In the genomic region with DNA sequence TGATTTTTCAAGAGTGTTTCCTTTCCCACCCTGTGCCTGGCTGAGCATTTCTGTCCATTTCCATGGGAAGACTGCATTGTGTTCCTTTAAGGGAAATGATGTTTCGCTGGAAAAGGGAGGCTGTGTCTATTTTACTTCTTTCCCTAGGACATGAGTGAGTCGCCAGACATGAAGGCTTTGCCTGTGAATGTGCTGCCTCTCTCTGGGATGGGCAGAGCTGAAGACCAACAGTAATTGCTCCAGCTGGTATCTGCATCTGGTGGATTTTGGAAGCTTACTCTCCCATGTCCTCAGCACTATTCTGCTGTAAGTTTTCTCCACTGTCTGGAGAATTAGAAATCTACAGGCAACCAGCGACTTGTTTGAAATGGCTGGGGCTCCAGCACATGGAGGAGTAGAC, we compare ENCODE assay signal across 24 cellular contexts.
"Had no signal": no experiment of that assay in that cellular context is flagged by ENCODE, and none has a peak within 500 bp of the region (broad histone marks: within the 10 kb centered on the region; RNA-seq: fewer than 3 reads in every experiment).

No MANE protein-coding gene starts in this region.

- ATAC-seq: activated CD8-positive, alpha-beta T cell treated with anti-CD3 and anti-CD28 coated beads, Interleukin-2, amount 10 ng/mL, durations not matched to agents 7 days and 5 days; left lung; naive thymus-derived CD4-positive, alpha-beta T cell; stimulated activated naive CD8-positive, alpha-beta T cell treated with anti-CD3 and anti-CD28 coated beads, Interleukin-15, amount 100 ng/mL, for 72 hours; upper lobe of right lung had no signal

- H3K4me2 ChIP-seq: hepatocyte had no signal

- H3K27ac Mint-ChIP-seq: activated B cell treated with CpG ODN at 0.5 μM for 24 hours; activated CD4-positive, alpha-beta T cell treated with anti-CD3 and anti-CD28 coated beads, Interleukin-2, amount 10 ng/mL, durations not matched to agents 24 days and 14 days; activated CD8-positive, alpha-beta T cell treated with anti-CD3 and anti-CD28 coated beads, Interleukin-2, amount 10 ng/mL, durations not matched to agents 7 days and 5 days; activated naive CD8-positive, alpha-beta T cell treated with anti-CD3 and anti-CD28 coated beads for 36 hours; brain; naive thymus-derived CD4-positive, alpha-beta T cell; stimulated activated naive CD8-positive, alpha-beta T cell treated with anti-CD3 and anti-CD28 coated beads, Interleukin-15, amount 100 ng/mL, for 72 hours had no signal

- H3K27ac ChIP-seq: hepatocyte, left lung, right atrium auricular region, testis, upper lobe of right lung had no signal

- H3K9me3 Mint-ChIP-seq: activated B cell treated with CpG ODN at 0.5 μM for 24 hours; activated CD4-positive, alpha-beta T cell treated with anti-CD3 and anti-CD28 coated beads, Interleukin-2, amount 10 ng/mL, durations not matched to agents 24 days and 14 days; activated naive CD8-positive, alpha-beta T cell treated with anti-CD3 and anti-CD28 coated beads for 36 hours; brain; central memory CD8-positive, alpha-beta T cell; stimulated activated naive CD8-positive, alpha-beta T cell treated with anti-CD3 and anti-CD28 coated beads, Interleukin-15, amount 100 ng/mL, for 72 hours had no signal

- H2AFZ ChIP-seq: hepatocyte had no signal

- H3K27me3 ChIP-seq: hepatocyte, left lung, right atrium auricular region, testis, upper lobe of right lung had no signal

- H3K36me3 ChIP-seq: left lung, right atrium auricular region, upper lobe of right lung had no signal

- DNase-seq: activated B cell treated with CpG ODN at 0.5 μM for 24 hours; activated CD4-positive, alpha-beta T cell treated with anti-CD3 and anti-CD28 coated beads, Interleukin-2, amount 10 ng/mL, durations not matched to agents 24 days and 14 days; activated CD8-positive, alpha-beta memory T cell treated with anti-CD3 and anti-CD28 coated beads, Interleukin-2, amount 50 U/mL, for 48 hours; activated CD8-positive, alpha-beta T cell treated with anti-CD3 and anti-CD28 coated beads, Interleukin-2, amount 10 ng/mL, durations not matched to agents 7 days and 5 days; activated naive CD8-positive, alpha-beta T cell treated with anti-CD3 and anti-CD28 coated beads for 36 hours; amygdala; cortex of kidney; effector CD4-positive, alpha-beta T cell; left lung; mammary epithelial cell; naive thymus-derived CD4-positive, alpha-beta T cell; small intestine; stimulated activated CD4-positive, alpha-beta T cell treated with anti-CD3 and anti-CD28 coated beads, Interleukin-4, amount 100 ng/mL, for 4 hours; stimulated activated CD8-positive, alpha-beta memory T cell treated with anti-CD3 and anti-CD28 coated beads, Interleukin-4, amount 100 ng/mL, for 48 hours; stimulated activated naive CD8-positive, alpha-beta T cell treated with anti-CD3 and anti-CD28 coated beads, Interleukin-15, amount 100 ng/mL, for 72 hours; SW 1271; testis; upper lobe of right lung had no signal

- H3K9me3 ChIP-seq: left lung, right atrium auricular region, testis, upper lobe of right lung had no signal

- H3K79me2 ChIP-seq: hepatocyte had no signal

- H3K4me3 Mint-ChIP-seq: activated B cell treated with CpG ODN at 0.5 μM for 24 hours; activated CD4-positive, alpha-beta T cell treated with anti-CD3 and anti-CD28 coated beads, Interleukin-2, amount 10 ng/mL, durations not matched to agents 24 days and 14 days; activated CD8-positive, alpha-beta T cell treated with anti-CD3 and anti-CD28 coated beads, Interleukin-2, amount 10 ng/mL, durations not matched to agents 7 days and 5 days; activated naive CD8-positive, alpha-beta T cell treated with anti-CD3 and anti-CD28 coated beads for 36 hours; brain; central memory CD8-positive, alpha-beta T cell; naive thymus-derived CD4-positive, alpha-beta T cell; stimulated activated naive CD8-positive, alpha-beta T cell treated with anti-CD3 and anti-CD28 coated beads, Interleukin-15, amount 100 ng/mL, for 72 hours had no signal

- FAIRE-seq: keratinocyte, small intestine, TTC549 had no signal

- H3K36me3 Mint-ChIP-seq: brain had no signal

- H3K4me1 ChIP-seq: left lung, right atrium auricular region, testis, upper lobe of right lung had no signal

- H3K27me3 Mint-ChIP-seq: activated B cell treated with CpG ODN at 0.5 μM for 24 hours; activated CD4-positive, alpha-beta T cell treated with anti-CD3 and anti-CD28 coated beads, Interleukin-2, amount 10 ng/mL, durations not matched to agents 24 days and 14 days; activated naive CD8-positive, alpha-beta T cell treated with anti-CD3 and anti-CD28 coated beads for 36 hours; brain; central memory CD8-positive, alpha-beta T cell; naive thymus-derived CD4-positive, alpha-beta T cell; stimulated activated naive CD8-positive, alpha-beta T cell treated with anti-CD3 and anti-CD28 coated beads, Interleukin-15, amount 100 ng/mL, for 72 hours had no signal

- H3K4me1 Mint-ChIP-seq: activated B cell treated with CpG ODN at 0.5 μM for 24 hours; activated CD4-positive, alpha-beta T cell treated with anti-CD3 and anti-CD28 coated beads, Interleukin-2, amount 10 ng/mL, durations not matched to agents 24 days and 14 days; activated naive CD8-positive, alpha-beta T cell treated with anti-CD3 and anti-CD28 coated beads for 36 hours; stimulated activated naive CD8-positive, alpha-beta T cell treated with anti-CD3 and anti-CD28 coated beads, Interleukin-15, amount 100 ng/mL, for 72 hours had no signal

- H3K4me3 ChIP-seq: hepatocyte, left lung, right atrium auricular region, testis, upper lobe of right lung had no signal
